9 cellular contexts compared by ENCODE assay signal in genomic region chr19:40831502-40832430, GRCh38. TPM values are rescaled to one million over a fixed set of nuclear protein-coding genes. Genes with fewer than 3 reads are reported as not detected.
DNase-seq lines count a peak whose midpoint lies in the region; ATAC-seq and TF ChIP-seq lines count a peak whose summit lies in the region.
"Had no signal": no experiment of that assay in that cellular context is flagged by ENCODE, and none has a peak within 500 bp of the region (broad histone marks: within the 10 kb centered on the region; RNA-seq: fewer than 3 reads in every experiment).

No MANE protein-coding gene starts in this region.

- TF ChIP-seq POLR2A in vagina (IDR thresholded peaks at IDR 0.05) = no peak

- H3K27me3 ChIP-seq in vagina = no peaks in the 10 kb centered on the region

- H3K36me3 ChIP-seq in vagina = peaks cover 0 to 5% of the 10 kb centered on the region in 2 donors

- peak; percentile 8 for DNase-seq in activated T-cell treated with anti-CD3 and anti-CD28 coated beads, Interleukin-2, amount 50 U/mL, for 24 hours
- no peak for DNase-seq in activated T-cell treated with anti-CD3 and anti-CD28 coated beads, Interleukin-2, amount 50 U/mL, for 72 hours
- DNase-seq in SKM-1 treated with dmso at 0.1 percent for 144 hours (lab: John Stamatoyannopoulos, UW; ENCODE audit: unreplicated experiment) (peak; percentile 73), hepatic stellate cell (ENCODE audit: low spot score) (peak; percentile 29), vagina (ENCODE audit: extremely low spot score in 2 of 2) (no peak), SHP77 treated with DMSO at 0.1 percent for 48 hours (lab: John Stamatoyannopoulos, UW) (no peak)
- DNase-seq: activated CD4-positive, CD25-positive, alpha-beta regulatory T cell had no signal

- H3K36me3 Mint-ChIP-seq in activated T-cell treated with anti-CD3 and anti-CD28 coated beads, Interleukin-2, amount 50 U/mL, for 24 hours (ENCODE audit: low read depth) = peaks cover 6% of the 10 kb centered on the region
- peaks cover 3 to 5% of the 10 kb centered on the region in 2 donors for H3K36me3 Mint-ChIP-seq in activated T-cell treated with anti-CD3 and anti-CD28 coated beads, Interleukin-2, amount 50 U/mL, for 72 hours (ENCODE audit: insufficient read depth in 2 of 2)

- H3K4me1 ChIP-seq in vagina = peaks cover 16% of the 10 kb centered on the region

- H3K27me3 Mint-ChIP-seq in activated T-cell treated with anti-CD3 and anti-CD28 coated beads, Interleukin-2, amount 50 U/mL, for 24 hours = no peaks in the 10 kb centered on the region
- no peaks in the 10 kb centered on the region for H3K27me3 Mint-ChIP-seq in activated T-cell treated with anti-CD3 and anti-CD28 coated beads, Interleukin-2, amount 50 U/mL, for 72 hours (ENCODE audit: low read depth)

- no peaks in the 10 kb centered on the region for H3K9me3 ChIP-seq in vagina

- H3K4me3 Mint-ChIP-seq in activated T-cell treated with anti-CD3 and anti-CD28 coated beads, Interleukin-2, amount 50 U/mL, for 24 hours = no peak overlapping the region
- no peak overlapping the region for H3K4me3 Mint-ChIP-seq in activated T-cell treated with anti-CD3 and anti-CD28 coated beads, Interleukin-2, amount 50 U/mL, for 72 hours

- H3K9me3 Mint-ChIP-seq in activated T-cell treated with anti-CD3 and anti-CD28 coated beads, Interleukin-2, amount 50 U/mL, for 24 hours = no peaks in the 10 kb centered on the region
- H3K9me3 Mint-ChIP-seq in activated T-cell treated with anti-CD3 and anti-CD28 coated beads, Interleukin-2, amount 50 U/mL, for 72 hours = peaks cover 0 to 1% of the 10 kb centered on the region in 2 donors

- no peak for TF ChIP-seq CTCF in vagina (IDR thresholded peaks at IDR 0.05)

- no peak for ATAC-seq in activated T-cell treated with anti-CD3 and anti-CD28 coated beads, Interleukin-2, amount 50 U/mL, for 72 hours (replicated peaks in 1 of 2)
- ATAC-seq in GM21390 (IDR thresholded peaks at IDR 0.05; ENCODE audit: unreplicated experiment) (no peak), HG02798 (IDR thresholded peaks at IDR 0.05; ENCODE audit: poor library complexity, unreplicated experiment) (no peak)

- H3K27ac ChIP-seq in vagina = peak overlapping the region; percentile 75

- H3K4me3 ChIP-seq in vagina = no peak overlapping the region

- intact Hi-C loops in vagina (cut with DNase I) = no loop called here

- H3K27ac Mint-ChIP-seq in activated T-cell treated with anti-CD3 and anti-CD28 coated beads, Interleukin-2, amount 50 U/mL, for 24 hours = no peak overlapping the region
- H3K27ac Mint-ChIP-seq in activated T-cell treated with anti-CD3 and anti-CD28 coated beads, Interleukin-2, amount 50 U/mL, for 72 hours = no peak overlapping the region

- H3K4me1 Mint-ChIP-seq in activated T-cell treated with anti-CD3 and anti-CD28 coated beads, Interleukin-2, amount 50 U/mL, for 24 hours (ENCODE audit: low read depth) = peaks cover 25% of the 10 kb centered on the region
- H3K4me1 Mint-ChIP-seq in activated T-cell treated with anti-CD3 and anti-CD28 coated beads, Interleukin-2, amount 50 U/mL, for 72 hours (ENCODE audit: low read depth) = peaks cover 29% of the 10 kb centered on the region

RNA-seq across cellular contexts. Expression of gene CYP2A6, which starts 18.5 kb away (rescaled TPM):
- total RNA-seq in activated T-cell treated with anti-CD3 and anti-CD28 coated beads, Interleukin-2, amount 50 U/mL, for 72 hours = not detected
- 2.0 TPM for total RNA-seq in vagina

RNA-seq across cellular contexts. Expression of gene EGLN2, which starts 32.8 kb away (rescaled TPM):
- 10 to 100 TPM; 90.5 to 91.8 TPM for total RNA-seq in activated T-cell treated with anti-CD3 and anti-CD28 coated beads, Interleukin-2, amount 50 U/mL, for 72 hours
- 76.9 TPM for total RNA-seq in vagina

RNA-seq across cellular contexts. Expression of gene CYP2A7, which starts 50.3 kb away (rescaled TPM):
- not detected for total RNA-seq in activated T-cell treated with anti-CD3 and anti-CD28 coated beads, Interleukin-2, amount 50 U/mL, for 72 hours
- total RNA-seq in vagina = 4.9 TPM

RNA-seq across cellular contexts. Expression of gene RAB4B, which starts 53.7 kb away (rescaled TPM):
- 10 to 100 TPM; 44.4 to 45.7 TPM for total RNA-seq in activated T-cell treated with anti-CD3 and anti-CD28 coated beads, Interleukin-2, amount 50 U/mL, for 72 hours
- total RNA-seq in vagina = 22.3 TPM

RNA-seq across cellular contexts. Expression of gene MIA, which starts 56.4 kb away (rescaled TPM):
- total RNA-seq in activated T-cell treated with anti-CD3 and anti-CD28 coated beads, Interleukin-2, amount 50 U/mL, for 72 hours = 1 to 10 TPM in 1 of 2 donors, under 1 TPM in 1; 0.97 to 1.1 TPM
- total RNA-seq in vagina = 11.0 TPM

Comparison
In these comparisons a context has a peak if more than half of its experiments do, and no peak if none do; other contexts are left out.
1. DNase-seq: peak in activated T-cell treated with anti-CD3 and anti-CD28 coated beads, Interleukin-2, amount 50 U/mL, for 24 hours (single experiment), SKM-1 treated with dmso at 0.1 percent for 144 hours (single experiment) and hepatic stellate cell (single experiment); none in activated T-cell treated with anti-CD3 and anti-CD28 coated beads, Interleukin-2, amount 50 U/mL, for 72 hours (0 of 2), vagina (0 of 2) and SHP77 treated with DMSO at 0.1 percent for 48 hours (single experiment).